ENCODE assay signal across 15 cellular contexts in genomic region chr12:63889236-63889635, GRCh38. TPM values are rescaled to one million over a fixed set of nuclear protein-coding genes. Genes with fewer than 3 reads are reported as not detected.
DNase-seq lines count a peak whose midpoint lies in the region; ATAC-seq and TF ChIP-seq lines count a peak whose summit lies in the region.
"Had no signal": no experiment of that assay in that cellular context is flagged by ENCODE, and none has a peak within 500 bp of the region (broad histone marks: within the 10 kb centered on the region; RNA-seq: fewer than 3 reads in every experiment).

No MANE protein-coding gene starts in this region.

- TF ChIP-seq CTCF in osteoblast (IDR thresholded peaks at IDR 0.05; ENCODE audit: extremely low read depth, low read depth, low read length), result no peak
- no peak for TF ChIP-seq CTCF in nephron progenitor cell (IDR thresholded peaks at IDR 0.05)

- no peak overlapping the region for H3K27ac Mint-ChIP-seq in nephron progenitor cell
- H3K27ac Mint-ChIP-seq: activated T-helper 1 cell treated with anti-CD3 and anti-CD28 coated beads, Interleukin-12 subunit alpha, Interleukin-12 subunit beta, Interleukin-2, Interleukin-4 antibody, amounts not matched to agents 30 ng/mL and 10 ng/mL and 1 ng/mL, durations not matched to agents 14 hours and 24 hours and 36 hours had no signal

- no peaks in the 10 kb centered on the region for H3K9me3 Mint-ChIP-seq in nephron progenitor cell
- H3K9me3 Mint-ChIP-seq: activated T-helper 1 cell treated with anti-CD3 and anti-CD28 coated beads, Interleukin-12 subunit alpha, Interleukin-12 subunit beta, Interleukin-2, Interleukin-4 antibody, amounts not matched to agents 30 ng/mL and 10 ng/mL and 1 ng/mL, durations not matched to agents 14 hours and 24 hours and 36 hours had no signal

- ATAC-seq in HG02610 (IDR thresholded peaks at IDR 0.05; ENCODE audit: unreplicated experiment), result no peak
- ATAC-seq: esophagus mucosa, HCT116 had no signal

- H3K4me1 Mint-ChIP-seq in nephron progenitor cell, result no peaks in the 10 kb centered on the region

- H2AFZ ChIP-seq in osteoblast (ENCODE audit: low read length), result no peak overlapping the region

- H3K36me3 Mint-ChIP-seq in nephron progenitor cell (ENCODE audit: low read depth), result peaks cover 6% of the 10 kb centered on the region

- H3K36me3 ChIP-seq in osteoblast (ENCODE audit: insufficient read depth, low read length), result no peaks in the 10 kb centered on the region

- H3K9me3 ChIP-seq in osteoblast (ENCODE audit: low read depth, low read length), result no peaks in the 10 kb centered on the region

- H3K4me3 Mint-ChIP-seq in nephron progenitor cell, result no peak overlapping the region
- H3K4me3 Mint-ChIP-seq: activated T-helper 1 cell treated with anti-CD3 and anti-CD28 coated beads, Interleukin-12 subunit alpha, Interleukin-12 subunit beta, Interleukin-2, Interleukin-4 antibody, amounts not matched to agents 30 ng/mL and 10 ng/mL and 1 ng/mL, durations not matched to agents 14 hours and 24 hours and 36 hours had no signal

- peaks cover 96% of the 10 kb centered on the region for H3K79me2 ChIP-seq in osteoblast (ENCODE audit: insufficient read depth, low read length)

- no peaks in the 10 kb centered on the region for H3K27me3 ChIP-seq in osteoblast (ENCODE audit: insufficient read depth, low read length)

- peak overlapping the region; percentile 28 for H3K4me2 ChIP-seq in osteoblast (ENCODE audit: insufficient read depth, low read length)

- H3K27ac ChIP-seq in osteoblast (ENCODE audit: low read depth, low read length), result peak overlapping the region; percentile 32

- no peaks in the 10 kb centered on the region for H3K27me3 Mint-ChIP-seq in nephron progenitor cell (ENCODE audit: low read depth, poor library complexity)

- no peak overlapping the region for H3K4me3 ChIP-seq in osteoblast (ENCODE audit: insufficient read depth, low read length)

- H4K20me1 ChIP-seq in osteoblast (ENCODE audit: insufficient read depth, low read length), result peaks cover 24% of the 10 kb centered on the region

- peak; percentile 79 for DNase-seq in EH (ENCODE audit: low read depth)
- peak; percentile 76 for DNase-seq in RPMI7951 (ENCODE audit: low read depth)
- DNase-seq in fibroblast of peridontal ligament (ENCODE audit: extremely low read depth), result peak; percentile 62
- peak; percentile 47 for DNase-seq in osteoblast (ENCODE audit: insufficient read length, low spot score, missing footprints)
- no peak for DNase-seq in RPMI8226
- no peak for DNase-seq in NCI-H1092 (lab: John Stamatoyannopoulos, UW)
- DNase-seq in nephron progenitor cell, result no peak
- DNase-seq: central memory CD4-positive, alpha-beta T cell; Kasumi-1; stimulated activated CD4-positive, alpha-beta T cell treated with anti-CD3 and anti-CD28 coated beads, Interleukin-1b, Interleukin-23, amount 100 ng/mL, for 48 hours; stimulated activated naive CD4-positive, alpha-beta T cell treated with Interleukin-2 at 50 U/mL for 16 hours had no signal

- H3K4me1 ChIP-seq in osteoblast (ENCODE audit: insufficient read depth, low read length), result peaks cover 12% of the 10 kb centered on the region

RNA-seq across cellular contexts. Expression of gene SRGAP1, which starts 44.7 kb away (rescaled TPM):
- total RNA-seq in RPMI7951 (2014; rRNA removed; shearing (Covaris generic)), result 2.3 and 4.0 TPM in 2 replicates
- 24.8 and 26.1 TPM in 2 replicates for total RNA-seq in osteoblast

Comparison
In these comparisons a context has a peak if more than half of its experiments do, and no peak if none do; other contexts are left out.
1. DNase-seq: peak in EH (single experiment), RPMI7951 (single experiment), fibroblast of peridontal ligament (single experiment) and osteoblast (single experiment); none in RPMI8226 (single experiment), NCI-H1092 (single experiment) and nephron progenitor cell (single experiment).